10 cellular contexts compared by ENCODE assay signal in genomic region chr9:136537896-136538598, GRCh38. TPM values are rescaled to one million over a fixed set of nuclear protein-coding genes. Genes with fewer than 3 reads are reported as not detected.
DNase-seq lines count a peak whose midpoint lies in the region; ATAC-seq and TF ChIP-seq lines count a peak whose summit lies in the region.
"Had no signal": no experiment of that assay in that cellular context is flagged by ENCODE, and none has a peak within 500 bp of the region (broad histone marks: within the 10 kb centered on the region; RNA-seq: fewer than 3 reads in every experiment).

No MANE protein-coding gene starts in this region.

- H3K18ac ChIP-seq in H9 (ENCODE audit: insufficient read length, low read depth, low read length) = no peak overlapping the region

- no peak for DNase-seq in natural killer cell treated with Interleukin-12 subunit alpha and Interleukin-12 subunit beta and Interleukin-15 and Interleukin-18, amount 100 ng/mL, for 72 hours (ENCODE audit: low spot score)
- DNase-seq in H9 (no peak), NOMO-1 treated with DMSO at 0.1 percent for 48 hours (lab: John Stamatoyannopoulos, UW; ENCODE audit: unreplicated experiment) (no peak), hypothalamus (lab: John Stamatoyannopoulos, UW) (no peak)
- DNase-seq: MG63, NCI-H526 treated with DMSO at 0.1 percent for 48 hours had no signal

- H3K27ac ChIP-seq in C4-2B (peak overlapping the region; percentile 72), KMS-11 (no peak overlapping the region), cingulate gyrus (ENCODE audit: low read depth, low read length) (peak overlapping the region; percentile 85), H9 (ENCODE audit: insufficient read length, low read depth, low read length) (no peak overlapping the region)

- H2AFZ ChIP-seq in KMS-11 (ENCODE audit: low read depth) = no peak overlapping the region
- no peak overlapping the region for H2AFZ ChIP-seq in H9 (ENCODE audit: low read length)

- no peak overlapping the region for H2BK120ac ChIP-seq in H9 (ENCODE audit: low read depth, low read length, poor library complexity, severe bottlenecking)

- H3K9ac ChIP-seq in KMS-11 (no peak overlapping the region), H9 (ENCODE audit: extremely low read depth, insufficient read length, low read length) (no peak overlapping the region)

- no peak overlapping the region for H4K8ac ChIP-seq in H9 (replicated peaks; ENCODE audit: insufficient read length, low read depth, low read length)

- H3K36me3 ChIP-seq in KMS-11 (ENCODE audit: insufficient read depth) = no peaks in the 10 kb centered on the region
- H3K36me3 ChIP-seq: MG63 had no signal

- no peak overlapping the region for H3T11ph ChIP-seq in H9 (ENCODE audit: low read length)

- H3K27me3 ChIP-seq in KMS-11 (ENCODE audit: insufficient read depth, low read depth) (peaks cover 54% of the 10 kb centered on the region), H9 (ENCODE audit: insufficient read depth, low read length) (no peaks in the 10 kb centered on the region)
- H3K27me3 ChIP-seq: MG63 had no signal

- H2BK15ac ChIP-seq in H9 (ENCODE audit: low read depth, low read length) = no peak overlapping the region

- H3K4me3 ChIP-seq in KMS-11 (IDR thresholded peaks at IDR 0.05; ENCODE audit: insufficient read depth, low read depth, low read length) = no peak overlapping the region
- H3K4me3 ChIP-seq: MG63 had no signal

- no peak overlapping the region for H3K14ac ChIP-seq in H9 (ENCODE audit: insufficient read depth, low read length)

- peak overlapping the region; percentile 93 for H3K4me3 Mint-ChIP-seq in natural killer cell treated with Interleukin-12 subunit alpha and Interleukin-12 subunit beta and Interleukin-15 and Interleukin-18, amount 100 ng/mL, for 72 hours
- no peak overlapping the region for H3K4me3 Mint-ChIP-seq in H9

- no peak overlapping the region for H4K91ac ChIP-seq in H9 (ENCODE audit: insufficient read length, low read depth, low read length)

- no peak for ATAC-seq in natural killer cell treated with Interleukin-12 subunit alpha and Interleukin-12 subunit beta and Interleukin-15 and Interleukin-18, amount 100 ng/mL, for 72 hours
- no peak for ATAC-seq in HG03460 (IDR thresholded peaks at IDR 0.05; ENCODE audit: unreplicated experiment)

- H4K20me1 ChIP-seq in KMS-11 (ENCODE audit: insufficient read depth) = no peaks in the 10 kb centered on the region
- peaks cover 4% of the 10 kb centered on the region for H4K20me1 ChIP-seq in H9 (ENCODE audit: control insufficient read depth, insufficient read depth, insufficient read length)

- H3K36me3 Mint-ChIP-seq in natural killer cell treated with Interleukin-12 subunit alpha and Interleukin-12 subunit beta and Interleukin-15 and Interleukin-18, amount 100 ng/mL, for 72 hours = no peaks in the 10 kb centered on the region
- H3K36me3 Mint-ChIP-seq in H9 (ENCODE audit: insufficient read depth in 1 of 3, low read depth in 3 of 3) = peaks cover 13 to 51% (median 35%) of the 10 kb centered on the region in 3 experiments; a peak in 6 of 7 replicates

- no peaks in the 10 kb centered on the region for H3K9me3 ChIP-seq in H9 (ENCODE audit: control insufficient read depth, low read depth, low read length)
- H3K9me3 ChIP-seq: MG63 had no signal

- H3K56ac ChIP-seq in H9 (ENCODE audit: insufficient read length, low read depth, low read length) = no peak overlapping the region

- peaks cover 16% of the 10 kb centered on the region for H3K79me1 ChIP-seq in H9 (ENCODE audit: insufficient read depth, low read depth, low read length, poor library complexity, severe bottlenecking)

- H3K4me1 Mint-ChIP-seq in natural killer cell treated with Interleukin-12 subunit alpha and Interleukin-12 subunit beta and Interleukin-15 and Interleukin-18, amount 100 ng/mL, for 72 hours (ENCODE audit: low read depth in 2 of 2) = peaks cover 46 to 53% of the 10 kb centered on the region in 2 donors
- H3K4me1 Mint-ChIP-seq in H9 = peaks cover 9 to 21% of the 10 kb centered on the region in 2 experiments

- no peak overlapping the region for H3K4ac ChIP-seq in H9 (ENCODE audit: low read depth, low read length)

- no peak overlapping the region for H2AK5ac ChIP-seq in H9 (ENCODE audit: insufficient read length, low read length)

- H3K23me2 ChIP-seq in H9 (ENCODE audit: insufficient read length, low read depth, low read length, poor library complexity, severe bottlenecking) = no peaks in the 10 kb centered on the region

- no peak overlapping the region for H4K5ac ChIP-seq in H9 (ENCODE audit: insufficient read length, low read depth, low read length)

- H2BK12ac ChIP-seq in H9 (ENCODE audit: insufficient read length, low read depth, low read length) = no peak overlapping the region

- TF ChIP-seq CTCF in C4-2B (conservative IDR thresholded peaks at IDR 0.05) (no peak), KMS-11 (conservative IDR thresholded peaks at IDR 0.05; ENCODE audit: low read depth, low read length) (no peak), H9 (conservative IDR thresholded peaks at IDR 0.05) (no peak)

- H2BK20ac ChIP-seq in H9 (ENCODE audit: low read depth, low read length, poor library complexity, severe bottlenecking) = no peak overlapping the region

- H3K4me2 ChIP-seq in KMS-11 (peak overlapping the region; percentile 31; the same call in 1 of the 2 replicates), H9 (ENCODE audit: insufficient read depth, insufficient read length, low read length) (no peak overlapping the region)

- no CpG with 5 or more reads among the region's 21 CpGs for WGBS in H9 (ENCODE audit: extremely low coverage, insufficient read length, low lambda C conversion rate)

- no peaks in the 10 kb centered on the region for H3K9me3 Mint-ChIP-seq in natural killer cell treated with Interleukin-12 subunit alpha and Interleukin-12 subunit beta and Interleukin-15 and Interleukin-18, amount 100 ng/mL, for 72 hours
- no peaks in the 10 kb centered on the region for H3K9me3 Mint-ChIP-seq in H9

- no peaks in the 10 kb centered on the region for H3K27me3 Mint-ChIP-seq in natural killer cell treated with Interleukin-12 subunit alpha and Interleukin-12 subunit beta and Interleukin-15 and Interleukin-18, amount 100 ng/mL, for 72 hours
- no peaks in the 10 kb centered on the region for H3K27me3 Mint-ChIP-seq in H9 (ENCODE audit: low read depth)

- H3K27ac Mint-ChIP-seq in natural killer cell treated with Interleukin-12 subunit alpha and Interleukin-12 subunit beta and Interleukin-15 and Interleukin-18, amount 100 ng/mL, for 72 hours = peak overlapping the region; percentile 97 to 98
- no peak overlapping the region for H3K27ac Mint-ChIP-seq in H9

- no peaks in the 10 kb centered on the region for H3K79me2 ChIP-seq in KMS-11 (ENCODE audit: insufficient read depth, low read depth)
- H3K79me2 ChIP-seq in H9 (ENCODE audit: insufficient read depth, low read length) = peaks cover 2% of the 10 kb centered on the region; the same call in 1 of the 2 replicates

- H3K23ac ChIP-seq in H9 (ENCODE audit: insufficient read length, low read depth, low read length) = no peak overlapping the region

- no peak overlapping the region for H2BK5ac ChIP-seq in H9 (ENCODE audit: insufficient read length, low read length)

- H3K4me1 ChIP-seq in KMS-11 (ENCODE audit: low read depth, poor library complexity, severe bottlenecking) (peaks cover 18% of the 10 kb centered on the region), H9 (ENCODE audit: insufficient read depth, low read length) (no peaks in the 10 kb centered on the region)

RNA-seq across cellular contexts. Expression of gene NOTCH1, which starts 7.8 kb away (rescaled TPM):
- total RNA-seq in natural killer cell treated with Interleukin-12 subunit alpha and Interleukin-12 subunit beta and Interleukin-15 and Interleukin-18, amount 100 ng/mL, for 72 hours = 10 to 100 TPM; 57.3 to 85.0 TPM
- total RNA-seq in H9 (2021) = 63.7 and 71.6 TPM in 2 replicates

RNA-seq across cellular contexts. Expression of gene SEC16A, which starts 55.2 kb away (rescaled TPM):
- 100 to 1,000 TPM; 104 to 121 TPM for total RNA-seq in natural killer cell treated with Interleukin-12 subunit alpha and Interleukin-12 subunit beta and Interleukin-15 and Interleukin-18, amount 100 ng/mL, for 72 hours
- 52.1 and 56.4 TPM in 2 replicates for total RNA-seq in H9 (2021)

Comparison
In these comparisons a context has a peak if more than half of its experiments do, and no peak if none do; other contexts are left out.
1. H3K27ac ChIP-seq: peak in C4-2B (single experiment) and cingulate gyrus (single experiment); none in KMS-11 (single experiment) and H9 (single experiment).
2. H3K27ac Mint-ChIP-seq: peak in natural killer cell treated with Interleukin-12 subunit alpha and Interleukin-12 subunit beta and Interleukin-15 and Interleukin-18, amount 100 ng/mL, for 72 hours (2 of 2); none in H9 (0 of 3).